In the genomic region with DNA sequence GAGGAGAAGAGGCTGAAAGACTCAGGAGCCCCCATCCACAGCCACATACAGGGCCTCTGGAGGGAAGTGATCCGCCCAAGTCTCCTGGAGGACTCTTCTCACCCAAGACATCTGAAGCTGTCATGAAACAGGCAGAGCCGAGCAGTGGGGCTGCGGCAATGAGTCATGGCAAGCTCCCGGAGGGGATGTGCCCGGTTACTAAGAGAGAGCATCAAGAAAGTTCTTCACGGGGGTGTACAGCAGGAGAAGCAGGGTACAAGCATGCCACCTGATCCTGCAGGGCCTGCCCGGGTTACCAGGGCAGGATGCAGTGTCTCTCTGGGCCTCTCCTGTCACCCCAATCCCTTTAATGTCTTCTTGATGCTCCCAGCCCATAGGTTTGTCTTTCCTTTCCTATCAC, we compare ENCODE assay signal across 2 cellular contexts.
TF ChIP-seq lines count a peak whose summit lies in the region.

No MANE protein-coding gene starts in this region.

TF ChIP-seq in GM12891, 5 proteins besides CTCF, POLR2A, EP300 and RAD21:
- TF ChIP-seq SPI1 (IDR thresholded peaks at IDR 0.05; ENCODE audit: low read depth, low read length) (no peak), POU2F2 (IDR thresholded peaks at IDR 0.05; ENCODE audit: low read depth, low read length) (no peak), POLR2AphosphoS5 (IDR thresholded peaks at IDR 0.05; ENCODE audit: low read depth, low read length) (0 out of 2 replicates have a peak, but pooled peaks have one; percentile 20), PAX5 (IDR thresholded peaks at IDR 0.05; ENCODE audit: insufficient read depth, low read length, severe bottlenecking) (no peak), TAF1 (IDR thresholded peaks at IDR 0.05; ENCODE audit: low read depth, low read length) (no peak)

TF ChIP-seq in GM12878, 131 proteins besides CTCF, POLR2A, EP300 and RAD21:
- TF ChIP-seq, protein P1, sequence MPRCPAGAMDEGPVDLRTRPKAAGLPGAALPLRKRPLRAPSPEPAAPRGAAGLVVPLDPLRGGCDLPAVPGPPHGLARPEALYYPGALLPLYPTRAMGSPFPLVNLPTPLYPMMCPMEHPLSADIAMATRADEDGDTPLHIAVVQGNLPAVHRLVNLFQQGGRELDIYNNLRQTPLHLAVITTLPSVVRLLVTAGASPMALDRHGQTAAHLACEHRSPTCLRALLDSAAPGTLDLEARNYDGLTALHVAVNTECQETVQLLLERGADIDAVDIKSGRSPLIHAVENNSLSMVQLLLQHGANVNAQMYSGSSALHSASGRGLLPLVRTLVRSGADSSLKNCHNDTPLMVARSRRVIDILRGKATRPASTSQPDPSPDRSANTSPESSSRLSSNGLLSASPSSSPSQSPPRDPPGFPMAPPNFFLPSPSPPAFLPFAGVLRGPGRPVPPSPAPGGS (IDR thresholded peaks at IDR 0.05; ENCODE audit: borderline replicate concordance, insufficient read depth, low read depth, low read length, poor library complexity, severe bottlenecking), result no peak
- no peak for TF ChIP-seq WRNIP1 (IDR thresholded peaks at IDR 0.05; ENCODE audit: borderline replicate concordance, low read depth, low read length)
- TF ChIP-seq, protein P2, sequence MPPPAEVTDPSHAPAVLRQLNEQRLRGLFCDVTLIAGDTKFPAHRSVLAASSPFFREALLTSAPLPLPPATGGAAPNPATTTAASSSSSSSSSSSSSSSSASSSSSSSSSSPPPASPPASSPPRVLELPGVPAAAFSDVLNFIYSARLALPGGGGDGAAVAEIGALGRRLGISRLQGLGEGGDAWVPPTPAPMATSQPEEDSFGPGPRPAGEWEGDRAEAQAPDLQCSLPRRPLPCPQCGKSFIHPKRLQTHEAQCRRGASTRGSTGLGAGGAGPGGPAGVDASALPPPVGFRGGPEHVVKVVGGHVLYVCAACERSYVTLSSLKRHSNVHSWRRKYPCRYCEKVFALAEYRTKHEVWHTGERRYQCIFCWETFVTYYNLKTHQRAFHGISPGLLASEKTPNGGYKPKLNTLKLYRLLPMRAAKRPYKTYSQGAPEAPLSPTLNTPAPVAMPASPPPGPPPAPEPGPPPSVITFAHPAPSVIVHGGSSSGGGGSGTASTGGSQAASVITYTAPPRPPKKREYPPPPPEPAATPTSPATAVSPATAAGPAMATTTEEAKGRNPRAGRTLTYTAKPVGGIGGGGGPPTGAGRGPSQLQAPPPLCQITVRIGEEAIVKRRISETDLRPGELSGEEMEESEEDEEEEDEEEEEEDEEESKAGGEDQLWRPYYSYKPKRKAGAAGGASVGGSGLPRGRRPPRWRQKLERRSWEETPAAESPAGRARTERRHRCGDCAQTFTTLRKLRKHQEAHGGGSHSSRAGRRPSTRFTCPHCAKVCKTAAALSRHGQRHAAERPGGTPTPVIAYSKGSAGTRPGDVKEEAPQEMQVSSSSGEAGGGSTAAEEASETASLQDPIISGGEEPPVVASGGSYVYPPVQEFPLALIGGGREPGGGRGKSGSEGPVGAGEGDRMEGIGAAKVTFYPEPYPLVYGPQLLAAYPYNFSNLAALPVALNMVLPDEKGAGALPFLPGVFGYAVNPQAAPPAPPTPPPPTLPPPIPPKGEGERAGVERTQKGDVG (CRISPR knock-in tag; IDR thresholded peaks at IDR 0.05), result no peak
- 0 out of 2 replicates have a peak, but pooled peaks have one; percentile 30 for TF ChIP-seq POLR2AphosphoS5 (IDR thresholded peaks at IDR 0.05; ENCODE audit: low read length)
TF ChIP-seq in GM12878: peak in this region for 1.
